8 cellular contexts compared by ENCODE assay signal in genomic region chr17:30104575-30105339, GRCh38.
DNase-seq lines count a peak whose midpoint lies in the region; ATAC-seq and TF ChIP-seq lines count a peak whose summit lies in the region.

No MANE protein-coding gene starts in this region.

- peak overlapping the region; percentile 65 for H3K4me3 ChIP-seq in coronary artery

- H3K27ac ChIP-seq in coronary artery (peak overlapping the region in 1 of 2 donors; percentile 1), layer of hippocampus (ENCODE audit: low read depth, low read length) (peak overlapping the region; percentile 13)

- ATAC-seq in HG02981 (IDR thresholded peaks at IDR 0.05; ENCODE audit: unreplicated experiment) (peak; percentile 53), GM18873 (IDR thresholded peaks at IDR 0.05; ENCODE audit: low FRiP score, unreplicated experiment) (no peak)

- peak; percentile 75 for TF ChIP-seq CTCF in coronary artery (IDR thresholded peaks at IDR 0.05)

- no peaks in the 10 kb centered on the region for H3K27me3 ChIP-seq in layer of hippocampus (ENCODE audit: control insufficient read depth, insufficient read depth, low read length)

- DNase-seq in DMS53 (lab: John Stamatoyannopoulos, UW): peak; percentile 91
- peak; percentile 76 for DNase-seq in NCI-H510A (lab: John Stamatoyannopoulos, UW)
- peak; percentile 51 to 61 for DNase-seq in activated CD4-positive, alpha-beta T cell treated with anti-CD3 and anti-CD28 coated beads for 24 hours (ENCODE audit: low read depth in 2 of 2)
- peak; percentile 79 for DNase-seq in coronary artery (ENCODE audit: low spot score)
- DNase-seq in stimulated activated CD4-positive, alpha-beta T cell treated with anti-CD3 and anti-CD28 coated beads, Interleukin-1b, Interleukin-23, amount 100 ng/mL, for 4 hours (ENCODE audit: low read depth in 2 of 2): peak; percentile 56 to 67
